In genomic region chrX:47595701-47596655, GRCh38 we compare ENCODE assay signal across 13 cellular contexts. TPM values are rescaled to one million over a fixed set of nuclear protein-coding genes. Genes with fewer than 3 reads are reported as not detected.
DNase-seq lines count a peak whose midpoint lies in the region; ATAC-seq, FAIRE-seq and TF ChIP-seq lines count a peak whose summit lies in the region.
"Had no signal": no experiment of that assay in that cellular context is flagged by ENCODE, and none has a peak within 500 bp of the region (broad histone marks: within the 10 kb centered on the region; RNA-seq: fewer than 3 reads in every experiment).

No MANE protein-coding gene starts in this region.

- 77% methylated on average over 3 of the region's 3 CpGs for WGBS in liver
- 3% methylated on average over 3 of the region's 3 CpGs for WGBS in HepG2 (ENCODE audit: low lambda C conversion rate)

- no TSS peak for BruUV-seq in HepG2 (replicated peaks; lab: Mats Ljungman, UMichigan)

- no peaks in the 10 kb centered on the region for H4K20me1 ChIP-seq in HepG2 (ENCODE audit: insufficient read depth, low read length)

- FAIRE-seq in HepG2 (lab: Jason Lieb, UNC), result no peak

- no peak for DNase-seq in HepG2 (ENCODE audit: low spot score)
- DNase-seq in ascending aorta (ENCODE audit: low spot score in 2 of 2), result no peak
- DNase-seq in left cardiac atrium, result no peak
- no peak for DNase-seq in thoracic aorta (ENCODE audit: low spot score)
- no peak for DNase-seq in stimulated activated CD4-positive, alpha-beta T cell treated with anti-CD3 and anti-CD28 coated beads, Interleukin-4, amount 100 ng/mL, for 24 hours
- DNase-seq: kidney glomerular epithelial cell, NCI-H2171 treated with DMSO at 0.1 percent for 48 hours, ovary had no signal

- H3K79me2 ChIP-seq in HepG2 (ENCODE audit: insufficient read depth, low read length), result no peaks in the 10 kb centered on the region

- H3K4me3 ChIP-seq in liver (ENCODE audit: low read depth in 1 of 3, low read length in 3 of 3) (no peak overlapping the region), HepG2 (replicated peaks in 1 of 3; ENCODE audit: insufficient read depth in 1 of 3, low read depth in 2 of 3, low read length in 3 of 3) (no peak overlapping the region), ascending aorta (no peak overlapping the region), thoracic aorta (no peak overlapping the region)
- H3K4me3 ChIP-seq: adrenal gland, ovary, Peyer's patch had no signal

- in situ Hi-C loops in HepG2 (cut with HindIII; ENCODE audit: extremely low pct_ligation_motif_present, low pct_unique_long_range_greater_than_20kb), result no loop called here

- TF ChIP-seq EP300 in HepG2 (IDR thresholded peaks at IDR 0.05; ENCODE audit: low read depth in 2 of 2, low read length in 2 of 2) (no peak), HepG2 (CRISPR knock-in tag; IDR thresholded peaks at IDR 0.05; ENCODE audit: borderline replicate concordance) (no peak)

- no peaks in the 10 kb centered on the region for H3K4me1 ChIP-seq in liver (ENCODE audit: control insufficient read depth in 4 of 4, insufficient read depth in 4 of 4, low read length in 3 of 4)
- no peaks in the 10 kb centered on the region for H3K4me1 ChIP-seq in HepG2 (ENCODE audit: insufficient read depth, low read length)
- peaks cover 0 to 2% of the 10 kb centered on the region in 2 donors for H3K4me1 ChIP-seq in ascending aorta
- peaks cover 4 to 9% of the 10 kb centered on the region in 2 donors for H3K4me1 ChIP-seq in thoracic aorta (ENCODE audit: control insufficient read depth in 1 of 2, low read depth in 2 of 2)
- H3K4me1 ChIP-seq: Peyer's patch had no signal

- TF ChIP-seq CTCF in liver (IDR thresholded peaks at IDR 0.05; ENCODE audit: low read depth, low read length, missing input control) (no peak), HepG2 (CRISPR knock-in tag; IDR thresholded peaks at IDR 0.05) (no peak), ascending aorta (IDR thresholded peaks at IDR 0.05) (no peak), thoracic aorta (IDR thresholded peaks at IDR 0.05) (no peak)

- peaks cover 0 to 3% (median 1%) of the 10 kb centered on the region in 4 donors for H3K9me3 ChIP-seq in liver (ENCODE audit: control insufficient read depth in 4 of 4, low read length in 3 of 4)
- H3K9me3 ChIP-seq in HepG2 (ENCODE audit: low read length), result no peaks in the 10 kb centered on the region
- peaks cover 10 to 41% of the 10 kb centered on the region in 2 donors for H3K9me3 ChIP-seq in ascending aorta
- no peaks in the 10 kb centered on the region for H3K9me3 ChIP-seq in thoracic aorta
- H3K9me3 ChIP-seq: adrenal gland, ovary, Peyer's patch had no signal

- no peak for ATAC-seq in HepG2
- ATAC-seq in left cardiac atrium, result peak; percentile 57 to 91
- no peak for ATAC-seq in thoracic aorta (ENCODE audit: insufficient number of reproducible peaks, low FRiP score, low read depth)
- no peak for ATAC-seq in GM19328 (IDR thresholded peaks at IDR 0.05; ENCODE audit: unreplicated experiment)
- no peak for ATAC-seq in GM21447 (IDR thresholded peaks at IDR 0.05; ENCODE audit: unreplicated experiment)

- CTCF ChIA-PET in HepG2 (lab: Yijun Ruan, JAX; ENCODE audit: low intra/inter-chr PET ratio, low total read pairs), result no interaction called here

- no peak overlapping the region for H3K4me2 ChIP-seq in HepG2 (ENCODE audit: low read depth, low read length)

- TF ChIP-seq POLR2A in HepG2 (IDR thresholded peaks at IDR 0.05; ENCODE audit: insufficient read depth in 1 of 2, low read depth in 2 of 2, low read length in 2 of 2), result no peak

- intact Hi-C loops in HepG2 (cut with micrococcal nuclease; ENCODE audit: unreplicated experiment) (no loop called here), ascending aorta (cut with DNase I) (loop anchor here (1.0 kb wide), 1 partner anchor 35 kb away; the partner anchor contains the start of gene ARAF), left cardiac atrium (cut with DNase I) (no loop called here)

- POLR2A ChIA-PET in HepG2 (lab: Yijun Ruan, JAX), result no interaction called here

- H3K27ac ChIP-seq in liver (ENCODE audit: low read depth in 1 of 2, low read length in 2 of 2), result no peak overlapping the region
- H3K27ac ChIP-seq in HepG2 (ENCODE audit: extremely low read length, insufficient read depth, low read length), result no peak overlapping the region
- peak overlapping the region; percentile 20 to 31 for H3K27ac ChIP-seq in ascending aorta
- peak overlapping the region; percentile 44 to 58 for H3K27ac ChIP-seq in thoracic aorta
- H3K27ac ChIP-seq: Peyer's patch had no signal

- H2AFZ ChIP-seq in HepG2 (ENCODE audit: low read length), result no peak overlapping the region

- H3K9ac ChIP-seq in liver (ENCODE audit: low read depth in 1 of 2, low read length in 2 of 2) (no peak overlapping the region), HepG2 (ENCODE audit: insufficient read depth, low read depth, low read length) (no peak overlapping the region)

- peaks cover 0 to 3% (median 0%) of the 10 kb centered on the region in 4 donors for H3K27me3 ChIP-seq in liver (ENCODE audit: control insufficient read depth in 4 of 4, insufficient read depth in 4 of 4, low read length in 3 of 4)
- H3K27me3 ChIP-seq in HepG2 (ENCODE audit: control insufficient read depth in 1 of 2, insufficient read depth in 2 of 2, low read length in 2 of 2), result no peaks in the 10 kb centered on the region; a peak in 1 of 5 replicates
- no peaks in the 10 kb centered on the region for H3K27me3 ChIP-seq in ascending aorta
- H3K27me3 ChIP-seq in thoracic aorta (replicated peaks; ENCODE audit: insufficient read depth), result no peaks in the 10 kb centered on the region
- H3K27me3 ChIP-seq: adrenal gland, ovary, Peyer's patch had no signal

- TF ChIP-seq RAD21 in liver (IDR thresholded peaks at IDR 0.05) (no peak), HepG2 (CRISPR knock-in tag; IDR thresholded peaks at IDR 0.05) (no peak)

- H3K36me3 ChIP-seq in liver (ENCODE audit: control insufficient read depth in 4 of 4, insufficient read depth in 3 of 4, low read depth in 1 of 4, low read length in 3 of 4) (no peaks in the 10 kb centered on the region), HepG2 (replicated peaks in 1 of 2; ENCODE audit: control insufficient read depth in 1 of 2, insufficient read depth in 2 of 2, low read length in 2 of 2) (no peaks in the 10 kb centered on the region), ascending aorta (no peaks in the 10 kb centered on the region), thoracic aorta (no peaks in the 10 kb centered on the region)
- H3K36me3 ChIP-seq: adrenal gland, ovary, Peyer's patch had no signal

RNA-seq across cellular contexts. Expression of gene TIMP1, which starts 13.7 kb away (rescaled TPM):
- total RNA-seq in liver (10 to 100 TPM; 18.0 to 79.4 TPM), HepG2 (2016; rRNA removed; fragmentation: Illumina TruSeq; extraction: Trizol) (8.2 and 12.3 TPM in 2 replicates), ascending aorta (1,308 TPM), left cardiac atrium (100 to 1,000 TPM; 377 to 605 TPM), thoracic aorta (1,000 to 10,000 TPM in 1 of 2 donors, 100 to 1,000 TPM in 1; 635 to 1,379 TPM)
- polyA plus RNA-seq in liver (1,000 to 10,000 TPM in 1 of 2 donors, 100 to 1,000 TPM in 1; 213 to 1,609 TPM), HepG2 (2011; rRNA removed) (45.8 and 51.0 TPM in 2 replicates)
- total RNA-seq in HepG2 (2016; cell fraction: cytosol; rRNA removed; fragmentation: Illumina TruSeq; extraction: Trizol; ENCODE audit: low read depth), result 7.5 and 7.6 TPM in 2 replicates
- total RNA-seq in HepG2 (2016; cell fraction: insoluble cytoplasmic fraction; rRNA removed; fragmentation: Illumina TruSeq; extraction: Trizol), result 5.4 and 11.4 TPM in 2 replicates
- 6.6 and 6.7 TPM in 2 replicates for total RNA-seq in HepG2 (2016; cell fraction: membrane; rRNA removed; fragmentation: Illumina TruSeq; extraction: Trizol)
- total RNA-seq in HepG2 (2016; cell fraction: nucleus; rRNA removed; fragmentation: Illumina TruSeq; extraction: Trizol), result 13.9 and 15.2 TPM in 2 replicates
- 45.7 and 69.7 TPM in 2 replicates for polyA plus RNA-seq in HepG2 (2011; cell fraction: cytosol; rRNA removed)
- polyA plus RNA-seq in HepG2 (2011; cell fraction: nucleus; rRNA removed), result 15.0 and 23.0 TPM in 2 replicates
- polyA plus RNA-seq in HepG2 (2012), result 12.6 and 21.9 TPM in 2 replicates
- polyA plus RNA-seq in HepG2 (2016; cell fraction: cytosol; fragmentation: Illumina TruSeq; extraction: Trizol; ENCODE audit: low read depth), result 20.5 and 24.5 TPM in 2 replicates
- 16.0 and 16.1 TPM in 2 replicates for polyA plus RNA-seq in HepG2 (2016; cell fraction: insoluble cytoplasmic fraction; fragmentation: Illumina TruSeq; extraction: Trizol; ENCODE audit: low read depth)
- 15.8 and 15.9 TPM in 2 replicates for polyA plus RNA-seq in HepG2 (2016; cell fraction: membrane; fragmentation: Illumina TruSeq; extraction: Trizol; ENCODE audit: low read depth)
- 41.3 and 42.2 TPM in 2 replicates for polyA plus RNA-seq in HepG2 (2016; cell fraction: nucleus; fragmentation: Illumina TruSeq; extraction: Trizol; ENCODE audit: insufficient read depth, low read depth)
- polyA minus RNA-seq in HepG2 (2011; rRNA and poly(A)+ RNA removed; ENCODE audit: low replicate concordance), result 137 and 721 TPM in 2 replicates
- polyA minus RNA-seq in HepG2 (2011; cell fraction: cytosol; rRNA and poly(A)+ RNA removed), result 29.7 and 39.0 TPM in 2 replicates
- polyA minus RNA-seq in HepG2 (2011; cell fraction: nucleus; rRNA and poly(A)+ RNA removed), result 10.4 and 11.7 TPM in 2 replicates

RNA-seq across cellular contexts. Expression of gene SYN1, which starts 23.7 kb away (rescaled TPM):
- total RNA-seq in liver (under 1 TPM; 0.09 to 0.33 TPM), HepG2 (2016; rRNA removed; fragmentation: Illumina TruSeq; extraction: Trizol) (not detected in 2 replicates), ascending aorta (5.7 TPM), left cardiac atrium (1 to 10 TPM; 4.4 to 7.0 TPM), thoracic aorta (under 1 TPM; 0.27 to 0.85 TPM)
- polyA plus RNA-seq in liver (1 to 10 TPM in 1 of 2 donors, under 1 TPM in 1; 0.86 to 2.5 TPM), HepG2 (2011; rRNA removed) (not detected in 2 replicates)
- total RNA-seq in HepG2 (2016; cell fraction: cytosol; rRNA removed; fragmentation: Illumina TruSeq; extraction: Trizol; ENCODE audit: low read depth), result not detected in 2 replicates
- total RNA-seq in HepG2 (2016; cell fraction: insoluble cytoplasmic fraction; rRNA removed; fragmentation: Illumina TruSeq; extraction: Trizol), result not detected in 2 replicates
- not detected in 2 replicates for total RNA-seq in HepG2 (2016; cell fraction: membrane; rRNA removed; fragmentation: Illumina TruSeq; extraction: Trizol)
- not detected in 2 replicates for total RNA-seq in HepG2 (2016; cell fraction: nucleus; rRNA removed; fragmentation: Illumina TruSeq; extraction: Trizol)
- not detected in 2 replicates for polyA plus RNA-seq in HepG2 (2011; cell fraction: cytosol; rRNA removed)
- not detected in 2 replicates for polyA plus RNA-seq in HepG2 (2011; cell fraction: nucleus; rRNA removed)
- polyA plus RNA-seq in HepG2 (2012), result not detected in 2 replicates
- 0.03 and 0.14 TPM in 2 replicates for polyA plus RNA-seq in HepG2 (2016; cell fraction: cytosol; fragmentation: Illumina TruSeq; extraction: Trizol; ENCODE audit: low read depth)
- not detected in 2 replicates for polyA plus RNA-seq in HepG2 (2016; cell fraction: insoluble cytoplasmic fraction; fragmentation: Illumina TruSeq; extraction: Trizol; ENCODE audit: low read depth)
- polyA plus RNA-seq in HepG2 (2016; cell fraction: membrane; fragmentation: Illumina TruSeq; extraction: Trizol; ENCODE audit: low read depth), result 0.08 and 0.29 TPM in 2 replicates
- polyA plus RNA-seq in HepG2 (2016; cell fraction: nucleus; fragmentation: Illumina TruSeq; extraction: Trizol; ENCODE audit: insufficient read depth, low read depth), result not detected in 2 replicates
- polyA minus RNA-seq in HepG2 (2011; rRNA and poly(A)+ RNA removed; ENCODE audit: low replicate concordance), result 0.07 TPM in 1 of 2 replicates, not detected in the other
- polyA minus RNA-seq in HepG2 (2011; cell fraction: cytosol; rRNA and poly(A)+ RNA removed), result not detected in 2 replicates
- polyA minus RNA-seq in HepG2 (2011; cell fraction: nucleus; rRNA and poly(A)+ RNA removed), result not detected in 2 replicates

RNA-seq across cellular contexts. Expression of gene CFP, which starts 33.8 kb away (rescaled TPM):
- 10 to 100 TPM; 14.1 to 19.0 TPM for total RNA-seq in liver
- polyA plus RNA-seq in liver, result 10 to 100 TPM; 10.0 to 26.0 TPM
- not detected in 2 replicates for total RNA-seq in HepG2 (2016; rRNA removed; fragmentation: Illumina TruSeq; extraction: Trizol)
- not detected in 2 replicates for total RNA-seq in HepG2 (2016; cell fraction: cytosol; rRNA removed; fragmentation: Illumina TruSeq; extraction: Trizol; ENCODE audit: low read depth)
- total RNA-seq in HepG2 (2016; cell fraction: insoluble cytoplasmic fraction; rRNA removed; fragmentation: Illumina TruSeq; extraction: Trizol), result not detected in 2 replicates
- not detected in 2 replicates for total RNA-seq in HepG2 (2016; cell fraction: membrane; rRNA removed; fragmentation: Illumina TruSeq; extraction: Trizol)
- 0.31 TPM in 1 of 2 replicates, not detected in the other for total RNA-seq in HepG2 (2016; cell fraction: nucleus; rRNA removed; fragmentation: Illumina TruSeq; extraction: Trizol)
- polyA plus RNA-seq in HepG2 (2011; rRNA removed), result 0.01 TPM in 1 of 2 replicates, not detected in the other
- not detected in 2 replicates for polyA plus RNA-seq in HepG2 (2011; cell fraction: cytosol; rRNA removed)
- polyA plus RNA-seq in HepG2 (2011; cell fraction: nucleus; rRNA removed), result 0.03 and 0.11 TPM in 2 replicates
- 0.09 TPM in 1 of 2 replicates, not detected in the other for polyA plus RNA-seq in HepG2 (2012)
- polyA plus RNA-seq in HepG2 (2016; cell fraction: cytosol; fragmentation: Illumina TruSeq; extraction: Trizol; ENCODE audit: low read depth), result not detected in 2 replicates
- polyA plus RNA-seq in HepG2 (2016; cell fraction: insoluble cytoplasmic fraction; fragmentation: Illumina TruSeq; extraction: Trizol; ENCODE audit: low read depth), result not detected in 2 replicates
- polyA plus RNA-seq in HepG2 (2016; cell fraction: membrane; fragmentation: Illumina TruSeq; extraction: Trizol; ENCODE audit: low read depth), result not detected in 2 replicates
- polyA plus RNA-seq in HepG2 (2016; cell fraction: nucleus; fragmentation: Illumina TruSeq; extraction: Trizol; ENCODE audit: insufficient read depth, low read depth), result not detected in 2 replicates
- 0.34 and 0.77 TPM in 2 replicates for polyA minus RNA-seq in HepG2 (2011; rRNA and poly(A)+ RNA removed; ENCODE audit: low replicate concordance)
- polyA minus RNA-seq in HepG2 (2011; cell fraction: cytosol; rRNA and poly(A)+ RNA removed), result not detected in 2 replicates
- polyA minus RNA-seq in HepG2 (2011; cell fraction: nucleus; rRNA and poly(A)+ RNA removed), result 0.13 TPM in 1 of 2 replicates, not detected in the other
- total RNA-seq in ascending aorta, result 25.4 TPM
- 10 to 100 TPM in 1 of 2 donors, 1 to 10 TPM in 1; 3.9 to 10.9 TPM for total RNA-seq in left cardiac atrium
- total RNA-seq in thoracic aorta, result 10 to 100 TPM; 13.1 to 18.9 TPM

RNA-seq across cellular contexts. Expression of gene ARAF, which starts 35.0 kb away (rescaled TPM):
- total RNA-seq in liver (10 to 100 TPM; 16.2 to 32.4 TPM), HepG2 (2016; rRNA removed; fragmentation: Illumina TruSeq; extraction: Trizol) (15.0 and 18.0 TPM in 2 replicates), ascending aorta (56.1 TPM), left cardiac atrium (10 to 100 TPM; 64.4 to 75.0 TPM), thoracic aorta (10 to 100 TPM; 44.5 to 52.3 TPM)
- polyA plus RNA-seq in liver (10 to 100 TPM; 45.4 to 59.8 TPM), HepG2 (2011; rRNA removed) (33.1 and 37.3 TPM in 2 replicates)
- 13.7 and 15.0 TPM in 2 replicates for total RNA-seq in HepG2 (2016; cell fraction: cytosol; rRNA removed; fragmentation: Illumina TruSeq; extraction: Trizol; ENCODE audit: low read depth)
- total RNA-seq in HepG2 (2016; cell fraction: insoluble cytoplasmic fraction; rRNA removed; fragmentation: Illumina TruSeq; extraction: Trizol), result 12.4 and 19.1 TPM in 2 replicates
- total RNA-seq in HepG2 (2016; cell fraction: membrane; rRNA removed; fragmentation: Illumina TruSeq; extraction: Trizol), result 27.5 and 29.8 TPM in 2 replicates
- total RNA-seq in HepG2 (2016; cell fraction: nucleus; rRNA removed; fragmentation: Illumina TruSeq; extraction: Trizol), result 17.5 and 21.2 TPM in 2 replicates
- polyA plus RNA-seq in HepG2 (2011; cell fraction: cytosol; rRNA removed), result 14.7 and 19.5 TPM in 2 replicates
- polyA plus RNA-seq in HepG2 (2011; cell fraction: nucleus; rRNA removed), result 73.7 and 100 TPM in 2 replicates
- 21.8 and 22.3 TPM in 2 replicates for polyA plus RNA-seq in HepG2 (2012)
- 22.7 and 24.3 TPM in 2 replicates for polyA plus RNA-seq in HepG2 (2016; cell fraction: cytosol; fragmentation: Illumina TruSeq; extraction: Trizol; ENCODE audit: low read depth)
- polyA plus RNA-seq in HepG2 (2016; cell fraction: insoluble cytoplasmic fraction; fragmentation: Illumina TruSeq; extraction: Trizol; ENCODE audit: low read depth), result 17.2 and 19.2 TPM in 2 replicates
- 34.0 and 37.5 TPM in 2 replicates for polyA plus RNA-seq in HepG2 (2016; cell fraction: membrane; fragmentation: Illumina TruSeq; extraction: Trizol; ENCODE audit: low read depth)
- 48.7 and 51.3 TPM in 2 replicates for polyA plus RNA-seq in HepG2 (2016; cell fraction: nucleus; fragmentation: Illumina TruSeq; extraction: Trizol; ENCODE audit: insufficient read depth, low read depth)
- 42.0 and 212 TPM in 2 replicates for polyA minus RNA-seq in HepG2 (2011; rRNA and poly(A)+ RNA removed; ENCODE audit: low replicate concordance)
- polyA minus RNA-seq in HepG2 (2011; cell fraction: cytosol; rRNA and poly(A)+ RNA removed), result 14.2 and 23.2 TPM in 2 replicates
- polyA minus RNA-seq in HepG2 (2011; cell fraction: nucleus; rRNA and poly(A)+ RNA removed), result 24.6 and 28.8 TPM in 2 replicates

RNA-seq across cellular contexts. Expression of gene ELK1, which starts 54.4 kb away (rescaled TPM):
- total RNA-seq in liver (10 to 100 TPM in 1 of 2 donors, 1 to 10 TPM in 1; 6.2 to 14.1 TPM), HepG2 (2016; rRNA removed; fragmentation: Illumina TruSeq; extraction: Trizol) (6.9 and 7.2 TPM in 2 replicates), ascending aorta (146 TPM), left cardiac atrium (10 to 100 TPM; 18.5 to 32.2 TPM), thoracic aorta (10 to 100 TPM; 23.8 to 33.4 TPM)
- polyA plus RNA-seq in liver (10 to 100 TPM in 1 of 2 donors, 1 to 10 TPM in 1; 9.1 to 20.2 TPM), HepG2 (2011; rRNA removed) (4.3 and 4.8 TPM in 2 replicates)
- total RNA-seq in HepG2 (2016; cell fraction: cytosol; rRNA removed; fragmentation: Illumina TruSeq; extraction: Trizol; ENCODE audit: low read depth), result 7.6 and 7.8 TPM in 2 replicates
- 5.4 and 7.3 TPM in 2 replicates for total RNA-seq in HepG2 (2016; cell fraction: insoluble cytoplasmic fraction; rRNA removed; fragmentation: Illumina TruSeq; extraction: Trizol)
- total RNA-seq in HepG2 (2016; cell fraction: membrane; rRNA removed; fragmentation: Illumina TruSeq; extraction: Trizol), result 21.8 and 23.5 TPM in 2 replicates
- 3.7 and 4.0 TPM in 2 replicates for total RNA-seq in HepG2 (2016; cell fraction: nucleus; rRNA removed; fragmentation: Illumina TruSeq; extraction: Trizol)
- polyA plus RNA-seq in HepG2 (2011; cell fraction: cytosol; rRNA removed), result 3.7 and 4.7 TPM in 2 replicates
- polyA plus RNA-seq in HepG2 (2011; cell fraction: nucleus; rRNA removed), result 10.4 and 13.0 TPM in 2 replicates
- 4.7 and 5.0 TPM in 2 replicates for polyA plus RNA-seq in HepG2 (2012)
- polyA plus RNA-seq in HepG2 (2016; cell fraction: cytosol; fragmentation: Illumina TruSeq; extraction: Trizol; ENCODE audit: low read depth), result 14.9 and 16.4 TPM in 2 replicates
- 7.4 and 10.5 TPM in 2 replicates for polyA plus RNA-seq in HepG2 (2016; cell fraction: insoluble cytoplasmic fraction; fragmentation: Illumina TruSeq; extraction: Trizol; ENCODE audit: low read depth)
- polyA plus RNA-seq in HepG2 (2016; cell fraction: membrane; fragmentation: Illumina TruSeq; extraction: Trizol; ENCODE audit: low read depth), result 27.8 and 31.6 TPM in 2 replicates
- 10.0 and 10.7 TPM in 2 replicates for polyA plus RNA-seq in HepG2 (2016; cell fraction: nucleus; fragmentation: Illumina TruSeq; extraction: Trizol; ENCODE audit: insufficient read depth, low read depth)
- polyA minus RNA-seq in HepG2 (2011; rRNA and poly(A)+ RNA removed; ENCODE audit: low replicate concordance), result 12.3 and 61.1 TPM in 2 replicates
- polyA minus RNA-seq in HepG2 (2011; cell fraction: cytosol; rRNA and poly(A)+ RNA removed), result 3.3 and 3.5 TPM in 2 replicates
- 5.0 and 6.2 TPM in 2 replicates for polyA minus RNA-seq in HepG2 (2011; cell fraction: nucleus; rRNA and poly(A)+ RNA removed)

Comparison
In these comparisons a context has a peak if more than half of its experiments do, and no peak if none do; other contexts are left out.
1. H3K27ac ChIP-seq: peak in ascending aorta (2 of 2) and thoracic aorta (2 of 2); none in liver (0 of 2) and HepG2 (single experiment).
2. ATAC-seq: peak in left cardiac atrium (2 of 2); none in HepG2 (single experiment), thoracic aorta (single experiment), GM19328 (single experiment) and GM21447 (single experiment).
3. RNA of gene TIMP1, which starts 13.7 kb away (total RNA-seq): 635 to 1,379 TPM in thoracic aorta, 1,308 TPM in ascending aorta (single experiment) and 377 to 605 TPM in left cardiac atrium; 18.0 to 79.4 TPM in liver and 5.4 to 15.2 TPM in HepG2; every median in the first group is over 4 times any median in the second.